8 cellular contexts compared by ENCODE assay signal in genomic region chr20:62622877-62623487, GRCh38. TPM values are rescaled to one million over a fixed set of nuclear protein-coding genes. Genes with fewer than 3 reads are reported as not detected.
DNase-seq lines count a peak whose midpoint lies in the region; ATAC-seq and TF ChIP-seq lines count a peak whose summit lies in the region.

No MANE protein-coding gene starts in this region.

- peak overlapping the region; percentile 60 to 73 (median 66) for H3K4me3 Mint-ChIP-seq in T-cell

- H3K9ac ChIP-seq in skeletal muscle satellite cell (ENCODE audit: low read depth, low read length), result peak overlapping the region; percentile 14

- CTCF ChIA-PET in T-cell (lab: Charles Lee), result no interaction called here

- H3K4me2 ChIP-seq in skeletal muscle satellite cell (ENCODE audit: low read length), result peak overlapping the region; percentile 77

- H3K9me3 Mint-ChIP-seq in T-cell, result no peaks in the 10 kb centered on the region

- ATAC-seq in GM19397 (IDR thresholded peaks at IDR 0.05; ENCODE audit: unreplicated experiment) (peak; percentile 2), T-cell (replicated peaks in 1 of 4) (peak in 1 of 4 experiments; percentile 1), GM21528 (IDR thresholded peaks at IDR 0.05; ENCODE audit: low FRiP score, unreplicated experiment) (no peak)

- no peaks in the 10 kb centered on the region for H3K36me3 Mint-ChIP-seq in T-cell

- H3K4me1 Mint-ChIP-seq in T-cell, result peaks cover 19 to 31% (median 23%) of the 10 kb centered on the region in 3 donors

- H3K27ac Mint-ChIP-seq in T-cell, result peak overlapping the region in 1 of 2 donors; percentile 76

- H3K4me1 ChIP-seq in cardiac muscle cell (ENCODE audit: low read depth), result peaks cover 8% of the 10 kb centered on the region
- peaks cover 17% of the 10 kb centered on the region for H3K4me1 ChIP-seq in skeletal muscle satellite cell (ENCODE audit: control insufficient read depth, insufficient read depth, low read length)

- no peaks in the 10 kb centered on the region for H3K27me3 Mint-ChIP-seq in T-cell

- no peak for TF ChIP-seq CTCF in cardiac muscle cell (IDR thresholded peaks at IDR 0.05; ENCODE audit: low read depth, low read length)

- H3K27ac ChIP-seq in cardiac muscle cell, result peak overlapping the region; percentile 78

- H3K4me3 ChIP-seq in cardiac muscle cell (no peak overlapping the region), skeletal muscle satellite cell (ENCODE audit: low read length) (no peak overlapping the region)

- H3K9me3 ChIP-seq in cardiac muscle cell (ENCODE audit: low read depth), result no peaks in the 10 kb centered on the region
- no peaks in the 10 kb centered on the region for H3K9me3 ChIP-seq in skeletal muscle satellite cell (replicated peaks; ENCODE audit: low read length)

- POLR2A ChIA-PET in T-cell (lab: Charles Lee), result no interaction called here

- DNase-seq in T-cell (no peak), cardiac muscle cell (ENCODE audit: low read depth in 1 of 2, low spot score in 1 of 2) (no peak), HuH-7.5 (ENCODE audit: low spot score) (no peak), Ammon's horn (ENCODE audit: low spot score) (no peak), C1 segment of cervical spinal cord (lab: John Stamatoyannopoulos, UW) (no peak)

- H3K27me3 ChIP-seq in cardiac muscle cell, result no peaks in the 10 kb centered on the region
- peaks cover 8% of the 10 kb centered on the region for H3K27me3 ChIP-seq in skeletal muscle satellite cell (ENCODE audit: control insufficient read depth, insufficient read depth, low read length)

- H3K36me3 ChIP-seq in cardiac muscle cell, result no peaks in the 10 kb centered on the region
- H3K36me3 ChIP-seq in skeletal muscle satellite cell (ENCODE audit: insufficient read depth, low read length), result no peaks in the 10 kb centered on the region

RNA-seq across cellular contexts. Expression of gene SLCO4A1, which starts 19.3 kb away (rescaled TPM):
- 1 to 10 TPM in 4 of 5 donors, under 1 TPM in 1; 0.98 to 7.2 (median 5.4) TPM for total RNA-seq in T-cell
- 0.15 and 1.4 TPM in 2 replicates for total RNA-seq in cardiac muscle cell
- polyA plus RNA-seq in cardiac muscle cell, result 0.67 and 1.0 TPM in 2 replicates
- 1.5 and 2.0 TPM in 2 replicates for total RNA-seq in skeletal muscle satellite cell (2012; rRNA removed)
